Comparison of ENCODE assay signal across 17 cellular contexts in the genomic region with DNA sequence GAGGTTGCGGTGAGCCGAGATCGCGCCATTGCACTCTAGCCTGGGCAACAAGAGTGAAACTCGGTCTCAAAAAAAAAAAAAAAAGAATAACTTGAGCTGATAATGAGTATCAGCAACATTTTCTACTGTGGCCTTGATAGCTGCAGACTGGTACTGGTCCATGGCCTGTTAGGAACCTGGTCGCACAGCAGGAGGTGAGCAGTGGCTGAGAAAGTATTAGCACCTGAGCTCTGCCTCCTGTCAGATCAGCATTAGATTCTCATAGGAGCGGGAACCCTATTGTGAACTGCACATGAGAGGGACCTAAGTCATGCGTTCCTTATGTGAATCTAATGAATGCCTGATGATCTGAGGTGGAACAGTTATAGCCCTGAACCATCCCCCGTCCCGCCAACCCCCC.
"Had no signal": no experiment of that assay in that cellular context is flagged by ENCODE, and none has a peak within 500 bp of the region (broad histone marks: within the 10 kb centered on the region; RNA-seq: fewer than 3 reads in every experiment).

No MANE protein-coding gene starts in this region.

- H3K27ac ChIP-seq: epithelial cell of prostate, hepatocyte, lower lobe of right lung, neutrophil, parathyroid adenoma, testis, upper lobe of right lung had no signal

- H3K4me3 Mint-ChIP-seq: activated CD4-positive, alpha-beta T cell treated with anti-CD3 and anti-CD28 coated beads for 36 hours; activated CD8-positive, alpha-beta memory T cell treated with anti-CD3 and anti-CD28 coated beads, Interleukin-2, amount 10 ng/mL, durations not matched to agents 7 days and 5 days; effector memory CD8-positive, alpha-beta T cell; stimulated activated memory B cell treated with anti-CD40 and anti-IgM and Interleukin-4, amounts not matched to agents 10 μg/mL and 1 μg/mL and 100 μg/mL, for 72 hours had no signal

- H3K9me3 Mint-ChIP-seq: effector memory CD8-positive, alpha-beta T cell had no signal

- H3K36me3 ChIP-seq: lower lobe of right lung, neutrophil, upper lobe of right lung had no signal

- H3K27me3 ChIP-seq: hepatocyte, neutrophil, testis, upper lobe of right lung had no signal

- H3K27me3 Mint-ChIP-seq: activated CD4-positive, alpha-beta T cell treated with anti-CD3 and anti-CD28 coated beads for 36 hours; activated CD8-positive, alpha-beta memory T cell treated with anti-CD3 and anti-CD28 coated beads, Interleukin-2, amount 10 ng/mL, durations not matched to agents 7 days and 5 days; effector memory CD8-positive, alpha-beta T cell; stimulated activated memory B cell treated with anti-CD40 and anti-IgM and Interleukin-4, amounts not matched to agents 10 μg/mL and 1 μg/mL and 100 μg/mL, for 72 hours had no signal

- H3K27ac Mint-ChIP-seq: activated CD4-positive, alpha-beta T cell treated with anti-CD3 and anti-CD28 coated beads for 36 hours; activated CD8-positive, alpha-beta memory T cell treated with anti-CD3 and anti-CD28 coated beads, Interleukin-2, amount 10 ng/mL, durations not matched to agents 7 days and 5 days; stimulated activated memory B cell treated with anti-CD40 and anti-IgM and Interleukin-4, amounts not matched to agents 10 μg/mL and 1 μg/mL and 100 μg/mL, for 72 hours had no signal

- H3K9me3 ChIP-seq: neutrophil, testis, upper lobe of right lung had no signal

- ATAC-seq: activated CD4-positive, alpha-beta T cell treated with anti-CD3 and anti-CD28 coated beads for 36 hours; activated CD8-positive, alpha-beta memory T cell treated with anti-CD3 and anti-CD28 coated beads, Interleukin-2, amount 10 ng/mL, durations not matched to agents 7 days and 5 days; effector memory CD8-positive, alpha-beta T cell; lower lobe of right lung; sciatic nerve; stimulated activated memory B cell treated with anti-CD40 and anti-IgM and Interleukin-4, amounts not matched to agents 10 μg/mL and 1 μg/mL and 100 μg/mL, for 72 hours; upper lobe of right lung had no signal

- DNase-seq: activated CD4-positive, alpha-beta T cell treated with anti-CD3 and anti-CD28 coated beads for 36 hours; activated CD4-positive, alpha-beta T cell treated with anti-CD3 and anti-CD28 coated beads, Interleukin-2, amount 50 U/mL, for 48 hours; activated CD8-positive, alpha-beta memory T cell treated with anti-CD3 and anti-CD28 coated beads, Interleukin-2, amount 10 ng/mL, durations not matched to agents 7 days and 5 days; activated naive CD4-positive, alpha-beta T cell treated with anti-CD3 and anti-CD28 coated beads, Interleukin-2, amount 50 U/mL, for 16 hours; amygdala; effector memory CD8-positive, alpha-beta T cell; lower lobe of right lung; midbrain; stimulated activated CD4-positive, alpha-beta T cell treated with anti-CD3 and anti-CD28 coated beads, Interleukin-4, amount 100 ng/mL, for 4 hours; testis; upper lobe of right lung had no signal

- H3K4me3 ChIP-seq: hepatocyte, lower lobe of right lung, testis, upper lobe of right lung had no signal
